Comparison of ENCODE assay signal across 19 cellular contexts in the genomic region with DNA sequence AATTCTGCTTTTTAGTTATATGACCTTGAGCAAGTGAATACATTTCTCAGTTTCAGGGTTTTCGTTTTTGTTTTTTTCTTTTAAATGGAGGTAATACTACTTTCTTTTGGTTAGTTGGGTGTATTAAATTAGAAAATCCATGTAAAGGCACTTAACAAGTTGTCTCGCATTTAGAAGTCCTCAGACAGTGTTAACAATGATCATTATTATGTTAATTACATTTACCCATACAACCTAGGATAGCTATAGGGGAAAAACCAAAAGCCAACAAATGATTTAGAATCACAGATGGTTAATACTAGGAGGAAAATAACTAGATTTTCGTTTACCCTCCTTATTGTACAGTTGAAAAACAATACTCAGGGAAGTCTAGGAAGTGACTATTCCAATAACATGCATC.
DNase-seq lines count a peak whose midpoint lies in the region; ATAC-seq and TF ChIP-seq lines count a peak whose summit lies in the region.
"Had no signal": no experiment of that assay in that cellular context is flagged by ENCODE, and none has a peak within 500 bp of the region (broad histone marks: within the 10 kb centered on the region; RNA-seq: fewer than 3 reads in every experiment).

No MANE protein-coding gene starts in this region.

- peaks cover 14% of the 10 kb centered on the region for H3K4me1 ChIP-seq in HUES48 (ENCODE audit: control insufficient read depth, insufficient read depth, low read length)
- H3K4me1 ChIP-seq: Caco-2 had no signal

- no peak overlapping the region for H3K9ac ChIP-seq in HUES48 (ENCODE audit: low read depth, low read length)
- H3K9ac ChIP-seq: BLaER1 had no signal

- no peak overlapping the region for H3K27ac Mint-ChIP-seq in WTC11
- H3K27ac Mint-ChIP-seq: CD14-positive monocyte; CD4-positive, alpha-beta memory T cell; CD4-positive, CD25-positive, alpha-beta regulatory T cell; CD8-positive, alpha-beta memory T cell had no signal

- TF ChIP-seq CTCF in 22Rv1 (IDR thresholded peaks at IDR 0.05), result no peak
- no peak for TF ChIP-seq CTCF in WTC11 (IDR thresholded peaks at IDR 0.05)

- no peaks in the 10 kb centered on the region for H3K36me3 ChIP-seq in HUES48 (ENCODE audit: control insufficient read depth, insufficient read depth, low read length)
- H3K36me3 ChIP-seq: BE2C, BLaER1 had no signal

- no peaks in the 10 kb centered on the region for H3K9me3 ChIP-seq in HUES48 (ENCODE audit: control insufficient read depth, insufficient read depth, low read length)
- H3K9me3 ChIP-seq: BE2C, Caco-2 had no signal

- no peak overlapping the region for H3K4me3 Mint-ChIP-seq in WTC11
- H3K4me3 Mint-ChIP-seq: CD14-positive monocyte; CD4-positive, alpha-beta memory T cell; CD4-positive, CD25-positive, alpha-beta regulatory T cell; CD8-positive, alpha-beta memory T cell had no signal

- H3K4me3 ChIP-seq in HUES48 (ENCODE audit: low read depth, low read length), result no peak overlapping the region
- H3K4me3 ChIP-seq: BLaER1, GM12878 had no signal

- CTCF ChIA-PET in WTC11 (lab: Charles Lee), result no interaction called here

- no peaks in the 10 kb centered on the region for H3K27me3 ChIP-seq in HUES48 (ENCODE audit: control insufficient read depth, insufficient read depth, low read length)
- H3K27me3 ChIP-seq: BE2C, BLaER1 had no signal

- no peaks in the 10 kb centered on the region for H3K27me3 Mint-ChIP-seq in WTC11 (ENCODE audit: low read depth)
- H3K27me3 Mint-ChIP-seq: CD4-positive, alpha-beta memory T cell; CD4-positive, CD25-positive, alpha-beta regulatory T cell; CD8-positive, alpha-beta memory T cell had no signal

- no peak for DNase-seq in WTC11 (ENCODE audit: low spot score)
- no peak for DNase-seq in EL
- no peak for DNase-seq in NCI-H226
- DNase-seq: 8988T; ACHN; BE2C; C1 segment of cervical spinal cord; Caco-2; Calu3; CD4-positive, alpha-beta memory T cell; CD4-positive, CD25-positive, alpha-beta regulatory T cell; CD8-positive, alpha-beta memory T cell; DMS79 treated with DMSO at 0.1 percent for 48 hours; GDM1 had no signal

- POLR2A ChIA-PET in WTC11 (lab: Charles Lee), result no interaction called here

- H3K36me3 Mint-ChIP-seq in WTC11, result peaks cover 4% of the 10 kb centered on the region; the same call in 1 of the 2 replicates
- H3K36me3 Mint-ChIP-seq: CD14-positive monocyte; CD4-positive, alpha-beta memory T cell; CD4-positive, CD25-positive, alpha-beta regulatory T cell; CD8-positive, alpha-beta memory T cell had no signal

- peaks cover 5% of the 10 kb centered on the region; the same call in 1 of the 2 replicates for H3K9me3 Mint-ChIP-seq in WTC11

- ATAC-seq in WTC11, result peak; percentile 53
- ATAC-seq: GM12878 had no signal

- H3K27ac ChIP-seq in 22Rv1 (peak overlapping the region; percentile 78), HUES48 (ENCODE audit: low read depth, low read length) (peak overlapping the region; percentile 2)
- H3K27ac ChIP-seq: BLaER1 had no signal

- H3K4me1 Mint-ChIP-seq in WTC11, result peaks cover 41% of the 10 kb centered on the region
- H3K4me1 Mint-ChIP-seq: CD14-positive monocyte; CD4-positive, alpha-beta memory T cell; CD4-positive, CD25-positive, alpha-beta regulatory T cell; CD8-positive, alpha-beta memory T cell had no signal

TF ChIP-seq in WTC11, 78 proteins besides CTCF, POLR2A, EP300 and RAD21:
- no peak for TF ChIP-seq NFYB (CRISPR knock-in tag; conservative IDR thresholded peaks at IDR 0.05; ENCODE audit: low read depth)
- TF ChIP-seq FOXK1 (CRISPR knock-in tag; IDR thresholded peaks at IDR 0.05), result no peak
- no peak for TF ChIP-seq GRHL2 (CRISPR knock-in tag; IDR thresholded peaks at IDR 0.05; ENCODE audit: insufficient replicate concordance, severe bottlenecking)
- TF ChIP-seq KAT7 (CRISPR knock-in tag; IDR thresholded peaks at IDR 0.05; ENCODE audit: borderline replicate concordance), result no peak
- TF ChIP-seq, protein P1, sequence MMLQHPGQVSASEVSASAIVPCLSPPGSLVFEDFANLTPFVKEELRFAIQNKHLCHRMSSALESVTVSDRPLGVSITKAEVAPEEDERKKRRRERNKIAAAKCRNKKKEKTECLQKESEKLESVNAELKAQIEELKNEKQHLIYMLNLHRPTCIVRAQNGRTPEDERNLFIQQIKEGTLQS (CRISPR knock-in tag; conservative IDR thresholded peaks at IDR 0.05), result no peak
- TF ChIP-seq, protein P2, sequence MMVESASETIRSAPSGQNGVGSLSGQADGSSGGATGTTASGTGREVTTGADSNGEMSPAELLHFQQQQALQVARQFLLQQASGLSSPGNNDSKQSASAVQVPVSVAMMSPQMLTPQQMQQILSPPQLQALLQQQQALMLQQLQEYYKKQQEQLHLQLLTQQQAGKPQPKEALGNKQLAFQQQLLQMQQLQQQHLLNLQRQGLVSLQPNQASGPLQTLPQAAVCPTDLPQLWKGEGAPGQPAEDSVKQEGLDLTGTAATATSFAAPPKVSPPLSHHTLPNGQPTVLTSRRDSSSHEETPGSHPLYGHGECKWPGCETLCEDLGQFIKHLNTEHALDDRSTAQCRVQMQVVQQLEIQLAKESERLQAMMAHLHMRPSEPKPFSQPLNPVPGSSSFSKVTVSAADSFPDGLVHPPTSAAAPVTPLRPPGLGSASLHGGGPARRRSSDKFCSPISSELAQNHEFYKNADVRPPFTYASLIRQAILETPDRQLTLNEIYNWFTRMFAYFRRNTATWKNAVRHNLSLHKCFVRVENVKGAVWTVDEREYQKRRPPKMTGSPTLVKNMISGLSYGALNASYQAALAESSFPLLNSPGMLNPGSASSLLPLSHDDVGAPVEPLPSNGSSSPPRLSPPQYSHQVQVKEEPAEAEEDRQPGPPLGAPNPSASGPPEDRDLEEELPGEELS (CRISPR knock-in tag; IDR thresholded peaks at IDR 0.05), result no peak
- TF ChIP-seq ZNF121 (CRISPR knock-in tag; IDR thresholded peaks at IDR 0.05), result no peak
- TF ChIP-seq MYBL2 (CRISPR knock-in tag; IDR thresholded peaks at IDR 0.05), result no peak
- TF ChIP-seq NR3C1 (CRISPR knock-in tag; conservative IDR thresholded peaks at IDR 0.05; ENCODE audit: low read depth), result no peak
- TF ChIP-seq TEAD1 (CRISPR knock-in tag; IDR thresholded peaks at IDR 0.05), result no peak
- TF ChIP-seq ETV6 (CRISPR knock-in tag; IDR thresholded peaks at IDR 0.05), result no peak
- TF ChIP-seq TP53 (CRISPR knock-in tag; IDR thresholded peaks at IDR 0.05), result no peak
- no peak for TF ChIP-seq ZNF219 (CRISPR knock-in tag; IDR thresholded peaks at IDR 0.05; ENCODE audit: borderline replicate concordance)
- TF ChIP-seq, protein P3, sequence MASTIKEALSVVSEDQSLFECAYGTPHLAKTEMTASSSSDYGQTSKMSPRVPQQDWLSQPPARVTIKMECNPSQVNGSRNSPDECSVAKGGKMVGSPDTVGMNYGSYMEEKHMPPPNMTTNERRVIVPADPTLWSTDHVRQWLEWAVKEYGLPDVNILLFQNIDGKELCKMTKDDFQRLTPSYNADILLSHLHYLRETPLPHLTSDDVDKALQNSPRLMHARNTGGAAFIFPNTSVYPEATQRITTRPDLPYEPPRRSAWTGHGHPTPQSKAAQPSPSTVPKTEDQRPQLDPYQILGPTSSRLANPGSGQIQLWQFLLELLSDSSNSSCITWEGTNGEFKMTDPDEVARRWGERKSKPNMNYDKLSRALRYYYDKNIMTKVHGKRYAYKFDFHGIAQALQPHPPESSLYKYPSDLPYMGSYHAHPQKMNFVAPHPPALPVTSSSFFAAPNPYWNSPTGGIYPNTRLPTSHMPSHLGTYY (CRISPR knock-in tag; IDR thresholded peaks at IDR 0.05), result no peak
- no peak for TF ChIP-seq JAZF1 (CRISPR knock-in tag; IDR thresholded peaks at IDR 0.05)
- TF ChIP-seq ESRRA (CRISPR knock-in tag; IDR thresholded peaks at IDR 0.05; ENCODE audit: borderline replicate concordance), result no peak
- no peak for TF ChIP-seq IRF2 (CRISPR knock-in tag; IDR thresholded peaks at IDR 0.05; ENCODE audit: borderline replicate concordance, low read depth)
